18 cellular contexts compared by ENCODE assay signal in the genomic region with DNA sequence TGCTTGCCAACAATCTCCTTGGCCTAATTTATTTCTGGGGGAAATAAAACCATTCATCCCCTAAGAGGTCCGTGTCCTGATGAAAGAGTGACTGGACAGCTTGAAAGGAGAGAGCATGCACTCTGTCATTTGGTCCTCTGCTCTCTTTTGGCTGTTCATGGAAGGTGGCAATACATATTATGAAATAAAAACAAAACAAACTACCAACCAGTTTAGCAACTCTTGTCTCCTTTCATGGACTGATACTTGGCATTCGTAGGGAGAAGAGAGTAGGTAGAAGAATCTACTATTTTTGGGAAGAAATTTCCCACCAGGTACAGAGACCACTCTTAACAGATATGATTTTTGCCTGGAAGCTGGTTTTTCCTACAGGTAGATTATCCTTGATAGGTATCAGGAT. TPM values are rescaled to one million over a fixed set of nuclear protein-coding genes. Genes with fewer than 3 reads are reported as not detected.
DNase-seq lines count a peak whose midpoint lies in the region; ATAC-seq and TF ChIP-seq lines count a peak whose summit lies in the region.
"Had no signal": no experiment of that assay in that cellular context is flagged by ENCODE, and none has a peak within 500 bp of the region (broad histone marks: within the 10 kb centered on the region; RNA-seq: fewer than 3 reads in every experiment).

No MANE protein-coding gene starts in this region.

- H3K4me3 ChIP-seq in PC-3 (ENCODE audit: low read length) (peak overlapping the region; percentile 15; the same call in 1 of the 2 replicates), duodenal mucosa (ENCODE audit: low read depth in 1 of 2, low read length in 2 of 2) (peak overlapping the region in 1 of 2 donors; percentile 9), lower lobe of right lung (peak overlapping the region; percentile 12)
- H3K4me3 ChIP-seq: ovary, sigmoid colon had no signal

- H3K27ac ChIP-seq in PC-3 (ENCODE audit: low read length) (peak overlapping the region; percentile 76), duodenal mucosa (ENCODE audit: low read depth, low read length) (peak overlapping the region; percentile 22), lower lobe of right lung (peak overlapping the region; percentile 32)
- H3K27ac ChIP-seq: ovary, sigmoid colon had no signal

- no peaks in the 10 kb centered on the region for H3K9me2 ChIP-seq in PC-3 (replicated peaks; ENCODE audit: low read length)

- H3K79me2 ChIP-seq in PC-3 (ENCODE audit: low read length) = peaks cover 49% of the 10 kb centered on the region

- no peaks in the 10 kb centered on the region for H3K9me3 Mint-ChIP-seq in type B pancreatic cell
- H3K9me3 Mint-ChIP-seq: activated naive CD8-positive, alpha-beta T cell treated with anti-CD3 and anti-CD28 coated beads for 36 hours; activated T-helper 17 cell treated with anti-CD3 and anti-CD28 coated beads, Interleukin-2, amount 50 U/mL, for 72 hours; endodermal cell; naive thymus-derived CD4-positive, alpha-beta T cell had no signal

- peak overlapping the region; percentile 89 for H3K4me2 ChIP-seq in PC-3 (ENCODE audit: low read length)

- DNase-seq in PC-3 = peak; percentile 33
- DNase-seq in lower lobe of right lung = no peak
- DNase-seq in type B pancreatic cell (ENCODE audit: extremely low spot score, unreplicated experiment) = no peak
- no peak for DNase-seq in activated CD4-positive, CD25-positive, alpha-beta regulatory T cell treated with anti-CD3 and anti-CD28 coated beads, Interleukin-2, amount 50 U/mL, for 72 hours
- no peak for DNase-seq in HuH-7.5 (ENCODE audit: low spot score)
- DNase-seq: activated CD4-positive, alpha-beta T cell treated with anti-CD3 and anti-CD28 coated beads for 36 hours; activated naive CD8-positive, alpha-beta T cell treated with anti-CD3 and anti-CD28 coated beads for 36 hours; AML-193; naive thymus-derived CD4-positive, alpha-beta T cell; ovary; sigmoid colon had no signal

- peaks cover 4% of the 10 kb centered on the region for H3K36me3 Mint-ChIP-seq in type B pancreatic cell
- H3K36me3 Mint-ChIP-seq: activated naive CD8-positive, alpha-beta T cell treated with anti-CD3 and anti-CD28 coated beads for 36 hours; naive thymus-derived CD4-positive, alpha-beta T cell had no signal

- H3K4me3 Mint-ChIP-seq in type B pancreatic cell = peak overlapping the region; percentile 95
- H3K4me3 Mint-ChIP-seq: activated CD4-positive, alpha-beta T cell treated with anti-CD3 and anti-CD28 coated beads for 36 hours; activated naive CD8-positive, alpha-beta T cell treated with anti-CD3 and anti-CD28 coated beads for 36 hours; activated T-helper 17 cell treated with anti-CD3 and anti-CD28 coated beads, Interleukin-2, amount 50 U/mL, for 72 hours; naive thymus-derived CD4-positive, alpha-beta T cell had no signal

- CTCF ChIA-PET in PC-3 (lab: Charles Lee) = interaction anchor here (0.6 to 2.8 kb wide), 5 partner anchors 11 to 466 kb away, joined by 3 to 11 read pairs (median 5); no protein-coding TSS in a partner anchor

- H3K9me3 ChIP-seq in PC-3 (ENCODE audit: low read length) (no peaks in the 10 kb centered on the region), duodenal mucosa (ENCODE audit: control insufficient read depth in 1 of 2, low read length in 2 of 2) (no peaks in the 10 kb centered on the region), lower lobe of right lung (no peaks in the 10 kb centered on the region)
- H3K9me3 ChIP-seq: ovary, sigmoid colon had no signal

- peaks cover 10% of the 10 kb centered on the region for H3F3A ChIP-seq in PC-3 (ENCODE audit: low read length, unreplicated experiment)

- POLR2A ChIA-PET in PC-3 (lab: Charles Lee; ENCODE audit: unreplicated experiment) = interaction anchor here (0.6 to 6.3 kb wide), 12 partner anchors 13 to 421 kb away, joined by 3 to 97 read pairs (median 6); partner anchors contain the start of genes PFKFB2 and YOD1

- ATAC-seq in PC-3 (no peak), lower lobe of right lung (no peak), GM21447 (IDR thresholded peaks at IDR 0.05; ENCODE audit: unreplicated experiment) (no peak)
- ATAC-seq: activated CD4-positive, alpha-beta T cell treated with anti-CD3 and anti-CD28 coated beads for 36 hours; activated T-helper 17 cell treated with anti-CD3 and anti-CD28 coated beads, Interleukin-2, amount 50 U/mL, for 72 hours; naive thymus-derived CD4-positive, alpha-beta T cell had no signal

- H4K20me1 ChIP-seq in PC-3 (ENCODE audit: low read length) = no peaks in the 10 kb centered on the region

- H3K9ac ChIP-seq in PC-3 (ENCODE audit: low read length) = peak overlapping the region; percentile 38
- peak overlapping the region; percentile 9 to 78 for H3K9ac ChIP-seq in duodenal mucosa (ENCODE audit: low read depth in 1 of 2, low read length in 2 of 2)

- H3K36me3 ChIP-seq in PC-3 (ENCODE audit: low read depth, low read length) = no peaks in the 10 kb centered on the region
- no peaks in the 10 kb centered on the region for H3K36me3 ChIP-seq in duodenal mucosa (ENCODE audit: control insufficient read depth in 1 of 2, insufficient read depth in 2 of 2, low read length in 2 of 2)
- H3K36me3 ChIP-seq in lower lobe of right lung = no peaks in the 10 kb centered on the region
- H3K36me3 ChIP-seq: ovary, sigmoid colon had no signal

- TF ChIP-seq CTCF in PC-3 (conservative IDR thresholded peaks at IDR 0.05; ENCODE audit: low read depth, low read length) (no peak), lower lobe of right lung (IDR thresholded peaks at IDR 0.05) (no peak), type B pancreatic cell (conservative IDR thresholded peaks at IDR 0.05) (no peak)

- BruUV-seq in PC-3 (replicated peaks; lab: Mats Ljungman, UMichigan) = no TSS peak

- H3K4me1 Mint-ChIP-seq in type B pancreatic cell (ENCODE audit: unreplicated experiment) = peaks cover 12% of the 10 kb centered on the region
- H3K4me1 Mint-ChIP-seq: activated CD4-positive, alpha-beta T cell treated with anti-CD3 and anti-CD28 coated beads for 36 hours; activated naive CD8-positive, alpha-beta T cell treated with anti-CD3 and anti-CD28 coated beads for 36 hours; activated T-helper 17 cell treated with anti-CD3 and anti-CD28 coated beads, Interleukin-2, amount 50 U/mL, for 72 hours had no signal

- H3K27ac Mint-ChIP-seq in type B pancreatic cell = peak overlapping the region; percentile 100
- H3K27ac Mint-ChIP-seq: activated CD4-positive, alpha-beta T cell treated with anti-CD3 and anti-CD28 coated beads for 36 hours; activated naive CD8-positive, alpha-beta T cell treated with anti-CD3 and anti-CD28 coated beads for 36 hours; activated T-helper 17 cell treated with anti-CD3 and anti-CD28 coated beads, Interleukin-2, amount 50 U/mL, for 72 hours; naive thymus-derived CD4-positive, alpha-beta T cell had no signal

- H2AFZ ChIP-seq in PC-3 (ENCODE audit: low read length) = no peak overlapping the region

- H3K4me1 ChIP-seq in PC-3 (ENCODE audit: insufficient read depth, low read length) (peaks cover 81% of the 10 kb centered on the region), duodenal mucosa (ENCODE audit: control insufficient read depth in 1 of 2, insufficient read depth in 2 of 2, low read length in 2 of 2) (peaks cover 11 to 28% of the 10 kb centered on the region in 2 donors), lower lobe of right lung (no peaks in the 10 kb centered on the region)
- H3K4me1 ChIP-seq: sigmoid colon had no signal

- H3K27me3 Mint-ChIP-seq in type B pancreatic cell = peaks cover 22% of the 10 kb centered on the region

- intact Hi-C loops in PC-3 (cut with micrococcal nuclease) (no loop called here), lower lobe of right lung (cut with DNase I) (no loop called here)

- H3K27me3 ChIP-seq in PC-3 (ENCODE audit: low read length) (no peaks in the 10 kb centered on the region), duodenal mucosa (ENCODE audit: control insufficient read depth in 1 of 2, insufficient read depth in 2 of 2, low read length in 2 of 2) (peaks cover 0 to 3% of the 10 kb centered on the region in 2 donors), lower lobe of right lung (ENCODE audit: low read depth) (no peaks in the 10 kb centered on the region)
- H3K27me3 ChIP-seq: ovary, sigmoid colon had no signal

RNA-seq across cellular contexts. Expression of gene C1orf116, which starts 0.7 kb away (rescaled TPM):
- total RNA-seq in PC-3 (2014; rRNA removed) (34.9 and 36.2 TPM in 2 replicates), lower lobe of right lung (123 TPM), type B pancreatic cell (ENCODE audit: low replicate concordance) (50.4 and 108 TPM in 2 replicates)
- total RNA-seq: activated T-helper 17 cell treated with anti-CD3 and anti-CD28 coated beads, Interleukin-2, amount 50 U/mL, for 72 hours; M059J had no signal

RNA-seq across cellular contexts. Expression of gene YOD1, which starts 17.7 kb away (rescaled TPM):
- total RNA-seq in PC-3 (2014; rRNA removed) (54.0 and 63.9 TPM in 2 replicates), lower lobe of right lung (7.9 TPM), type B pancreatic cell (ENCODE audit: low replicate concordance) (12.3 and 15.0 TPM in 2 replicates)

RNA-seq across cellular contexts. Expression of gene PFKFB2, which starts 19.8 kb away (rescaled TPM):
- total RNA-seq in PC-3 (2014; rRNA removed) (37.5 and 48.6 TPM in 2 replicates), lower lobe of right lung (41.5 TPM), type B pancreatic cell (ENCODE audit: low replicate concordance) (18.7 and 31.4 TPM in 2 replicates)

RNA-seq across cellular contexts. Expression of gene C4BPB, which starts 55.4 kb away (rescaled TPM):
- total RNA-seq in PC-3 (2014; rRNA removed) (not detected in 2 replicates), lower lobe of right lung (10.4 TPM), type B pancreatic cell (ENCODE audit: low replicate concordance) (0.36 and 4.4 TPM in 2 replicates)
- total RNA-seq: chondrocyte, endodermal cell, M059J, temporal lobe had no signal

Comparison
In these comparisons a context has a peak if more than half of its experiments do, and no peak if none do; other contexts are left out.
1. H3K27ac ChIP-seq: peak in every context shown above with its lines; median percentile 76 in PC-3; 32 in lower lobe of right lung; 22 in duodenal mucosa.